In the genomic region with DNA sequence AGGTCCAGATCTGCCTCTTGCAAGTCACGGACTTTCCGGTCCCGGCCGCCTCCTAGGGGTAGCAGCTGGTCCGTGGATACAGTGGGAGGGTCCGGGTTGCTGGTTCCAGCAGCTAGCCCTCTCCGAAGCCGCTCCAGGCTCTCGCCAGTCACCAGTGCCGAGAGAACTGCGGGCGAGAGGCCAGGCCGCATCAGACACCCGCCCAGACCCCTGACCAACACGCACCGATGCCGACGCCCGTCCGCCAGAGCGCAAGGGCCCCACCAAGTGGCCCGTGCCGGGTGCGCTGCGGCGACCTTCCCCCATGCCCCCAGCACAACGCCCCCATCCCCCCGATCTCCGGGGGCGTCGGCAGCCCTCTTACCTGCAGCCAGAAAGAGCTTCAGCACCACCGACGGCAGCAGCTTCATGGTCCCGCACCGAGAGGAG, we compare ENCODE assay signal across 1 cellular context.
TF ChIP-seq lines count a peak whose summit lies in the region.

No MANE protein-coding gene starts in this region.

TF ChIP-seq in SK-N-SH treated with all-trans-retinoic acid at 6 μM for 48 hours, 23 proteins besides CTCF, POLR2A, EP300 and RAD21 (continued from another document):
- TF ChIP-seq, protein P1, sequence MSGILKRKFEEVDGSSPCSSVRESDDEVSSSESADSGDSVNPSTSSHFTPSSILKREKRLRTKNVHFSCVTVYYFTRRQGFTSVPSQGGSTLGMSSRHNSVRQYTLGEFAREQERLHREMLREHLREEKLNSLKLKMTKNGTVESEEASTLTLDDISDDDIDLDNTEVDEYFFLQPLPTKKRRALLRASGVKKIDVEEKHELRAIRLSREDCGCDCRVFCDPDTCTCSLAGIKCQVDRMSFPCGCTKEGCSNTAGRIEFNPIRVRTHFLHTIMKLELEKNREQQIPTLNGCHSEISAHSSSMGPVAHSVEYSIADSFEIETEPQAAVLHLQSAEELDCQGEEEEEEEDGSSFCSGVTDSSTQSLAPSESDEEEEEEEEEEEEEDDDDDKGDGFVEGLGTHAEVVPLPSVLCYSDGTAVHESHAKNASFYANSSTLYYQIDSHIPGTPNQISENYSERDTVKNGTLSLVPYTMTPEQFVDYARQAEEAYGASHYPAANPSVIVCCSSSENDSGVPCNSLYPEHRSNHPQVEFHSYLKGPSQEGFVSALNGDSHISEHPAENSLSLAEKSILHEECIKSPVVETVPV (CRISPR knock-in tag; IDR thresholded peaks at IDR 0.05): no peak
- TF ChIP-seq, protein P2, sequence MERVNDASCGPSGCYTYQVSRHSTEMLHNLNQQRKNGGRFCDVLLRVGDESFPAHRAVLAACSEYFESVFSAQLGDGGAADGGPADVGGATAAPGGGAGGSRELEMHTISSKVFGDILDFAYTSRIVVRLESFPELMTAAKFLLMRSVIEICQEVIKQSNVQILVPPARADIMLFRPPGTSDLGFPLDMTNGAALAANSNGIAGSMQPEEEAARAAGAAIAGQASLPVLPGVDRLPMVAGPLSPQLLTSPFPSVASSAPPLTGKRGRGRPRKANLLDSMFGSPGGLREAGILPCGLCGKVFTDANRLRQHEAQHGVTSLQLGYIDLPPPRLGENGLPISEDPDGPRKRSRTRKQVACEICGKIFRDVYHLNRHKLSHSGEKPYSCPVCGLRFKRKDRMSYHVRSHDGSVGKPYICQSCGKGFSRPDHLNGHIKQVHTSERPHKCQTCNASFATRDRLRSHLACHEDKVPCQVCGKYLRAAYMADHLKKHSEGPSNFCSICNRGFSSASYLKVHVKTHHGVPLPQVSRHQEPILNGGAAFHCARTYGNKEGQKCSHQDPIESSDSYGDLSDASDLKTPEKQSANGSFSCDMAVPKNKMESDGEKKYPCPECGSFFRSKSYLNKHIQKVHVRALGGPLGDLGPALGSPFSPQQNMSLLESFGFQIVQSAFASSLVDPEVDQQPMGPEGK (CRISPR knock-in tag; IDR thresholded peaks at IDR 0.05; ENCODE audit: borderline replicate concordance): no peak
- TF ChIP-seq ZFP3 (CRISPR knock-in tag; IDR thresholded peaks at IDR 0.05) (no peak), TCF4 (CRISPR knock-in tag; IDR thresholded peaks at IDR 0.05; ENCODE audit: borderline replicate concordance) (no peak), ZNF70 (CRISPR knock-in tag; IDR thresholded peaks at IDR 0.05) (no peak), ZNF8 (CRISPR knock-in tag; IDR thresholded peaks at IDR 0.05) (no peak), GLIS3 (CRISPR knock-in tag; IDR thresholded peaks at IDR 0.05) (no peak), ZNF565 (CRISPR knock-in tag; conservative IDR thresholded peaks at IDR 0.05; ENCODE audit: low read depth) (no peak), ISL1 (CRISPR knock-in tag; IDR thresholded peaks at IDR 0.05) (no peak), OSR1 (CRISPR knock-in tag; IDR thresholded peaks at IDR 0.05) (no peak), ZC3H10 (CRISPR knock-in tag; IDR thresholded peaks at IDR 0.05) (no peak)
- TF ChIP-seq, protein P3, sequence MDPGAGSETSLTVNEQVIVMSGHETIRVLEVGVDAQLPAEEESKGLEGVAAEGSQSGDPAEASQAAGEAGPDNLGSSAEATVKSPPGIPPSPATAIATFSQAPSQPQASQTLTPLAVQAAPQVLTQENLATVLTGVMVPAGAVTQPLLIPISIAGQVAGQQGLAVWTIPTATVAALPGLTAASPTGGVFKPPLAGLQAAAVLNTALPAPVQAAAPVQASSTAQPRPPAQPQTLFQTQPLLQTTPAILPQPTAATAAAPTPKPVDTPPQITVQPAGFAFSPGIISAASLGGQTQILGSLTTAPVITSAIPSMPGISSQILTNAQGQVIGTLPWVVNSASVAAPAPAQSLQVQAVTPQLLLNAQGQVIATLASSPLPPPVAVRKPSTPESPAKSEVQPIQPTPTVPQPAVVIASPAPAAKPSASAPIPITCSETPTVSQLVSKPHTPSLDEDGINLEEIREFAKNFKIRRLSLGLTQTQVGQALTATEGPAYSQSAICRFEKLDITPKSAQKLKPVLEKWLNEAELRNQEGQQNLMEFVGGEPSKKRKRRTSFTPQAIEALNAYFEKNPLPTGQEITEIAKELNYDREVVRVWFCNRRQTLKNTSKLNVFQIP (CRISPR knock-in tag; IDR thresholded peaks at IDR 0.05; ENCODE audit: borderline replicate concordance, low read depth): no peak
TF ChIP-seq in SK-N-SH treated with all-trans-retinoic acid at 6 μM for 48 hours: peak in this region for 0.
